ENCODE assay signal across 8 cellular contexts in the genomic region with DNA sequence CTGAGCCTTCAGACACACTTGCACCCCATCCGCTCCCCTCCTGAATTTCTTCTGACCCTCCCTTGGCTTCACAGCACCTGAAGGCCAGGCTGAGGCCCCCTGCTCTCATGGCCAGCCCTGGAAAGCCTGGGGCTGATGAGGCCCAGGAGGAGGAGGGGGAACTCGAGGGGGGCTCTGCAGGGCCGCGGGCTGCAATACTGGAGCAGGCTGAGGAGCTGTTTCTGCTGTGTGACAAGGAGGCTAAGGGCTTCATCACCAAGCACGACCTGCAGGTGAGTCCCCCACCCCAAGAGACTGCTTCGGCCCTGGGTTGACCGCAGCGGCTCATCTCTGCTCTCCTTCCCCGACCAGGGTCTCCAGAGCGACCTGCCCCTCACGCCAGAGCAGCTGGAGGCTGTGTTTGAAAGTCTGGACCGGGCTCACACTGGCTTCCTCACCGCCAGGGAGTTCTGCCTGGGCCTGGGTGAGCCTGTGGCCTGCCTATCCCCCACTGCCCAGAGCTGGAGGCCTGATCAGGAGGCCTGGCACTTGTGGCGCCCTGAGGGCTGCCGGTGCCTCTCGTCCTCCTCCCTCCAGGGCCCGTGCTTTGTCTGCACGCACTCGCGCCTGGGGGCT. TPM values are rescaled to one million over a fixed set of nuclear protein-coding genes. Genes with fewer than 3 reads are reported as not detected.
DNase-seq lines count a peak whose midpoint lies in the region; ATAC-seq, FAIRE-seq and TF ChIP-seq lines count a peak whose summit lies in the region.
"Had no signal": no experiment of that assay in that cellular context is flagged by ENCODE, and none has a peak within 500 bp of the region (broad histone marks: within the 10 kb centered on the region; RNA-seq: fewer than 3 reads in every experiment).

No MANE protein-coding gene starts in this region.

- H3K27ac ChIP-seq in HUES48 (ENCODE audit: low read depth, low read length) (no peak overlapping the region), spleen (peak overlapping the region; percentile 36 to 88 (median 78))

- no peak for FAIRE-seq in GM12891 (lab: Jason Lieb, UNC)

- H3K9me3 ChIP-seq in HUES48 (ENCODE audit: control insufficient read depth, insufficient read depth, low read length) (no peaks in the 10 kb centered on the region), spleen (no peaks in the 10 kb centered on the region)
- H3K9me3 ChIP-seq: mucosa of descending colon had no signal

- no peaks in the 10 kb centered on the region for H3K9me3 Mint-ChIP-seq in activated T-helper 2 cell treated with anti-CD3 and anti-CD28 coated beads, Interferon-gamma antibody, Interleukin-2, Interleukin-4, amounts not matched to agents 10 μg/mL and 5 μg/mL and 100 μg/mL, durations not matched to agents 14 hours and 24 hours and 36 hours

- WGBS in spleen, 5 donors, result 52 to 69% (median 58%) methylated on average over 18 to 20 of the region's 20 CpGs

- H3K4me1 ChIP-seq in HUES48 (ENCODE audit: control insufficient read depth, insufficient read depth, low read length) (peaks cover 47% of the 10 kb centered on the region), spleen (peaks cover 52 to 96% (median 78%) of the 10 kb centered on the region in 6 donors)

- H3K9ac ChIP-seq in HUES48 (ENCODE audit: low read depth, low read length), result no peak overlapping the region

- ATAC-seq in GM21576 (IDR thresholded peaks at IDR 0.05; ENCODE audit: unreplicated experiment), result no peak

- intact Hi-C loops in activated T-helper 2 cell treated with anti-CD3 and anti-CD28 coated beads, Interferon-gamma antibody, Interleukin-2, Interleukin-4, amounts not matched to agents 10 μg/mL and 5 μg/mL and 100 μg/mL, durations not matched to agents 14 hours and 24 hours and 36 hours (cut with micrococcal nuclease), result no loop called here
- intact Hi-C loops in spleen (cut with DNase I; ENCODE audit: low total_unique reads), result no loop called here

- H3K36me3 ChIP-seq in HUES48 (ENCODE audit: control insufficient read depth, insufficient read depth, low read length) (0 out of 2 replicates have a peak, but pooled peaks cover 14% of the 10 kb centered on the region), spleen (peaks cover 0 to 24% (median 18%) of the 10 kb centered on the region in 6 donors)

- no peak overlapping the region for H3K27ac Mint-ChIP-seq in activated T-helper 2 cell treated with anti-CD3 and anti-CD28 coated beads, Interferon-gamma antibody, Interleukin-2, Interleukin-4, amounts not matched to agents 10 μg/mL and 5 μg/mL and 100 μg/mL, durations not matched to agents 14 hours and 24 hours and 36 hours

- H3K4me1 Mint-ChIP-seq in activated T-helper 2 cell treated with anti-CD3 and anti-CD28 coated beads, Interferon-gamma antibody, Interleukin-2, Interleukin-4, amounts not matched to agents 10 μg/mL and 5 μg/mL and 100 μg/mL, durations not matched to agents 14 hours and 24 hours and 36 hours (ENCODE audit: low read depth), result peaks cover 12% of the 10 kb centered on the region

- H3K27me3 ChIP-seq in HUES48 (ENCODE audit: control insufficient read depth, insufficient read depth, low read length) (peaks cover 53% of the 10 kb centered on the region), spleen (replicated peaks in 1 of 7) (peaks cover 0 to 70% (median 22%) of the 10 kb centered on the region in 7 donors)

- H3K4me3 Mint-ChIP-seq in activated T-helper 2 cell treated with anti-CD3 and anti-CD28 coated beads, Interferon-gamma antibody, Interleukin-2, Interleukin-4, amounts not matched to agents 10 μg/mL and 5 μg/mL and 100 μg/mL, durations not matched to agents 14 hours and 24 hours and 36 hours (ENCODE audit: low read depth), result peak overlapping the region; percentile 69

- DNase-seq in activated T-helper 2 cell treated with anti-CD3 and anti-CD28 coated beads, Interferon-gamma antibody, Interleukin-2, Interleukin-4, amounts not matched to agents 10 μg/mL and 5 μg/mL and 100 μg/mL, durations not matched to agents 14 hours and 24 hours and 36 hours (ENCODE audit: low spot score), result no peak
- DNase-seq in left kidney (ENCODE audit: low read depth, low spot score) (peak; percentile 65), spleen (no peak), GM13977 (ENCODE audit: low spot score) (no peak), GM12891 (ENCODE audit: insufficient read length, low spot score) (no peak)

- H3K27me3 Mint-ChIP-seq in activated T-helper 2 cell treated with anti-CD3 and anti-CD28 coated beads, Interferon-gamma antibody, Interleukin-2, Interleukin-4, amounts not matched to agents 10 μg/mL and 5 μg/mL and 100 μg/mL, durations not matched to agents 14 hours and 24 hours and 36 hours (ENCODE audit: low read depth), result peaks cover 32% of the 10 kb centered on the region

- in situ Hi-C loops in GM13977 (cut with MboI; ENCODE audit: low pct_unique_long_range_greater_than_20kb, low sequenced_read_pairs, unreplicated experiment), result no loop called here

- no peak for TF ChIP-seq CTCF in spleen (IDR thresholded peaks at IDR 0.05 in 8 of 11, conservative IDR thresholded peaks at IDR 0.05 in 3 of 11)
- TF ChIP-seq CTCF in GM13977 (IDR thresholded peaks at IDR 0.05; ENCODE audit: extremely low read depth, insufficient read depth, missing control alignments), result no peak

- TF ChIP-seq POLR2A in spleen (IDR thresholded peaks at IDR 0.05) (no peak), GM12891 (IDR thresholded peaks at IDR 0.05; ENCODE audit: low read depth, low read length) (no peak)

- peaks cover 8% of the 10 kb centered on the region for H3K36me3 Mint-ChIP-seq in activated T-helper 2 cell treated with anti-CD3 and anti-CD28 coated beads, Interferon-gamma antibody, Interleukin-2, Interleukin-4, amounts not matched to agents 10 μg/mL and 5 μg/mL and 100 μg/mL, durations not matched to agents 14 hours and 24 hours and 36 hours (ENCODE audit: low read depth)

- H3K4me3 ChIP-seq in HUES48 (ENCODE audit: low read depth, low read length) (peak overlapping the region; percentile 68; the same call in 1 of the 2 replicates), spleen (peak overlapping the region in 2 of 8 donors; percentile 56 to 74)
- H3K4me3 ChIP-seq: mucosa of descending colon had no signal

TF ChIP-seq in GM12891, 5 proteins besides CTCF, POLR2A, EP300 and RAD21:
- TF ChIP-seq SPI1 (IDR thresholded peaks at IDR 0.05; ENCODE audit: low read depth, low read length) (no peak), PAX5 (IDR thresholded peaks at IDR 0.05; ENCODE audit: insufficient read depth, low read length, severe bottlenecking) (no peak)

RNA-seq across cellular contexts. Expression of a gene that starts 0.9 kb away (rescaled TPM):
- total RNA-seq in activated T-helper 2 cell treated with anti-CD3 and anti-CD28 coated beads, Interferon-gamma antibody, Interleukin-2, Interleukin-4, amounts not matched to agents 10 μg/mL and 5 μg/mL and 100 μg/mL, durations not matched to agents 14 hours and 24 hours and 36 hours, result 4.9 and 5.1 TPM in 2 replicates
- total RNA-seq in spleen, result 10 to 100 TPM; 10.2 to 28.0 (median 15.3) TPM
- 10 to 100 TPM in 2 of 3 donors, 1 to 10 TPM in 1; 6.1 to 34.1 (median 12.6) TPM for polyA plus RNA-seq in spleen
- 3.6 TPM for polyA plus RNA-seq in GM12891 (2012; ENCODE audit: low read depth, missing spikeins)

RNA-seq across cellular contexts. Expression of a gene that starts 4.1 kb away (rescaled TPM):
- 95.7 and 106 TPM in 2 replicates for total RNA-seq in activated T-helper 2 cell treated with anti-CD3 and anti-CD28 coated beads, Interferon-gamma antibody, Interleukin-2, Interleukin-4, amounts not matched to agents 10 μg/mL and 5 μg/mL and 100 μg/mL, durations not matched to agents 14 hours and 24 hours and 36 hours
- total RNA-seq in spleen, result 100 to 1,000 TPM in 3 of 7 donors, 10 to 100 TPM in 4; 69.7 to 142 (median 80.1) TPM
- polyA plus RNA-seq in spleen, result 100 to 1,000 TPM in 1 of 3 donors, 10 to 100 TPM in 2; 38.0 to 111 (median 82.8) TPM
- 11.5 TPM for polyA plus RNA-seq in GM12891 (2012; ENCODE audit: low read depth, missing spikeins)

RNA-seq across cellular contexts. Expression of a gene that starts 9.9 kb away (rescaled TPM):
- 56.1 and 59.8 TPM in 2 replicates for total RNA-seq in activated T-helper 2 cell treated with anti-CD3 and anti-CD28 coated beads, Interferon-gamma antibody, Interleukin-2, Interleukin-4, amounts not matched to agents 10 μg/mL and 5 μg/mL and 100 μg/mL, durations not matched to agents 14 hours and 24 hours and 36 hours
- total RNA-seq in spleen, result 100 to 1,000 TPM in 5 of 7 donors, 10 to 100 TPM in 2; 65.8 to 131 (median 113) TPM
- polyA plus RNA-seq in spleen, result 100 to 1,000 TPM in 1 of 3 donors, 10 to 100 TPM in 2; 46.3 to 103 (median 75.0) TPM
- 14.8 TPM for polyA plus RNA-seq in GM12891 (2012; ENCODE audit: low read depth, missing spikeins)

RNA-seq across cellular contexts. Expression of a gene that starts 13.7 kb away (rescaled TPM):
- total RNA-seq in activated T-helper 2 cell treated with anti-CD3 and anti-CD28 coated beads, Interferon-gamma antibody, Interleukin-2, Interleukin-4, amounts not matched to agents 10 μg/mL and 5 μg/mL and 100 μg/mL, durations not matched to agents 14 hours and 24 hours and 36 hours, result 101 and 111 TPM in 2 replicates
- total RNA-seq in spleen, result 10 to 100 TPM; 24.6 to 95.3 (median 62.5) TPM
- 100 to 1,000 TPM in 1 of 3 donors, 10 to 100 TPM in 2; 55.2 to 131 (median 94.0) TPM for polyA plus RNA-seq in spleen
- 195 TPM for polyA plus RNA-seq in GM12891 (2012; ENCODE audit: low read depth, missing spikeins)

RNA-seq across cellular contexts. Expression of a gene that starts 14.0 kb away (rescaled TPM):
- total RNA-seq in activated T-helper 2 cell treated with anti-CD3 and anti-CD28 coated beads, Interferon-gamma antibody, Interleukin-2, Interleukin-4, amounts not matched to agents 10 μg/mL and 5 μg/mL and 100 μg/mL, durations not matched to agents 14 hours and 24 hours and 36 hours, result 15.8 and 16.9 TPM in 2 replicates
- 100 to 1,000 TPM in 5 of 7 donors, 10 to 100 TPM in 2; 91.3 to 140 (median 122) TPM for total RNA-seq in spleen
- polyA plus RNA-seq in spleen, result 10 to 100 TPM; 32.1 to 67.4 (median 52.1) TPM
- 5.6 TPM for polyA plus RNA-seq in GM12891 (2012; ENCODE audit: low read depth, missing spikeins)
